7 cellular contexts compared by ENCODE assay signal in genomic region chr7:134986363-134987231, GRCh38. TPM values are rescaled to one million over a fixed set of nuclear protein-coding genes. Genes with fewer than 3 reads are reported as not detected.
A peak's percentile ranks its signal among the peaks of the same experiment; 100 is the strongest.
DNase-seq lines count a peak whose midpoint lies in the region; ATAC-seq, FAIRE-seq and TF ChIP-seq lines count a peak whose summit lies in the region.

Gene AGBL3 (plus strand): TSS chr7:134986508. CDS start chr7:134987934, 1,426 bp downstream.

- DNase-seq in NCI-H1694 treated with DMSO at 0.1 percent for 48 hours (lab: John Stamatoyannopoulos, UW) (peak; percentile 94), T-helper 2 cell (peak; percentile 59 to 94 (median 82)), astrocyte (ENCODE audit: low read depth) (peak; percentile 87), hepatocyte (ENCODE audit: low spot score) (peak; percentile 97), renal cortical epithelial cell (ENCODE audit: low read depth) (peak; percentile 90)

- H3K9me3 ChIP-seq in astrocyte (ENCODE audit: insufficient read depth, low read depth, low read length), result no peaks in the 10 kb centered on the region
- no peaks in the 10 kb centered on the region for H3K9me3 ChIP-seq in hepatocyte (ENCODE audit: low read depth)

- H3K36me3 ChIP-seq in astrocyte (ENCODE audit: insufficient read depth, low read length), result no peaks in the 10 kb centered on the region
- H3K36me3 ChIP-seq in hepatocyte (replicated peaks; ENCODE audit: insufficient read depth, low read depth), result no peaks in the 10 kb centered on the region

- H3K27ac ChIP-seq in astrocyte (ENCODE audit: low read depth, low read length), result peak within 1 kb of the TSS; percentile 77
- peak within 1 kb of the TSS; percentile 89 for H3K27ac ChIP-seq in hepatocyte

- ATAC-seq in GM18498 (IDR thresholded peaks at IDR 0.05; ENCODE audit: unreplicated experiment) (peak; percentile 92), HG02938 (IDR thresholded peaks at IDR 0.05; ENCODE audit: unreplicated experiment) (peak; percentile 92)

- no peaks in the 10 kb centered on the region for H3K9me3 Mint-ChIP-seq in astrocyte (ENCODE audit: unreplicated experiment)

- H2AFZ ChIP-seq in astrocyte (ENCODE audit: low read depth, low read length), result peak within 1 kb of the TSS; percentile 84
- H2AFZ ChIP-seq in hepatocyte, result peak within 1 kb of the TSS; percentile 79

- H3K9me2 ChIP-seq in hepatocyte (replicated peaks; ENCODE audit: insufficient read depth), result no peaks in the 10 kb centered on the region

- peak; percentile 21 for TF ChIP-seq CTCF in astrocyte (IDR thresholded peaks at IDR 0.05; ENCODE audit: insufficient read depth, low read depth, low read length)
- peak; percentile 66 for TF ChIP-seq CTCF in hepatocyte (IDR thresholded peaks at IDR 0.05; ENCODE audit: poor library complexity)

- peak; percentile 47 for FAIRE-seq in astrocyte (lab: Jason Lieb, UNC)

- H3K27me3 Mint-ChIP-seq in astrocyte (ENCODE audit: low read depth, unreplicated experiment), result no peaks in the 10 kb centered on the region

- no peaks in the 10 kb centered on the region for H3K27me3 ChIP-seq in astrocyte (ENCODE audit: insufficient read depth, low read length)
- H3K27me3 ChIP-seq in hepatocyte, result no peaks in the 10 kb centered on the region

- peak within 1 kb of the TSS; percentile 86 for H3K9ac ChIP-seq in astrocyte (ENCODE audit: low read length)

- H3K4me3 ChIP-seq in astrocyte (ENCODE audit: insufficient read depth, low read depth, low read length) (peak within 1 kb of the TSS; percentile 71), hepatocyte (peak within 1 kb of the TSS; percentile 84)

- no peaks in the 10 kb centered on the region for H3K36me3 Mint-ChIP-seq in astrocyte (ENCODE audit: low read depth, unreplicated experiment)

- peak within 1 kb of the TSS; percentile 91 for H3K4me3 Mint-ChIP-seq in astrocyte (ENCODE audit: unreplicated experiment)

- H3K4me1 ChIP-seq in astrocyte (ENCODE audit: insufficient read depth, low read length), result peaks cover 9% of the 10 kb centered on the region
- H3K4me1 ChIP-seq in hepatocyte (ENCODE audit: insufficient read depth), result peaks cover 9% of the 10 kb centered on the region

- WGBS in hepatocyte (ENCODE audit: low lambda C conversion rate, missing lambda C conversion rate), result 1% methylated on average over 62 of the region's 69 CpGs

- H4K20me1 ChIP-seq in astrocyte (ENCODE audit: insufficient read depth, low read length) (no peaks in the 10 kb centered on the region), hepatocyte (ENCODE audit: insufficient read depth, poor library complexity, severe bottlenecking) (no peaks in the 10 kb centered on the region)

- H3K4me2 ChIP-seq in astrocyte (ENCODE audit: low read length), result peak within 1 kb of the TSS; percentile 92
- H3K4me2 ChIP-seq in hepatocyte, result peak within 1 kb of the TSS; percentile 76

- peak within 1 kb of the TSS; percentile 95 for H3K27ac Mint-ChIP-seq in astrocyte (ENCODE audit: unreplicated experiment)

- peaks cover 9% of the 10 kb centered on the region for H3K4me1 Mint-ChIP-seq in astrocyte (ENCODE audit: low read depth, unreplicated experiment)

- peaks cover 5% of the 10 kb centered on the region for H3K79me2 ChIP-seq in astrocyte (ENCODE audit: insufficient read depth, low read length)
- H3K79me2 ChIP-seq in hepatocyte, result peaks cover 36% of the 10 kb centered on the region

RNA-seq across cellular contexts. Expression of gene AGBL3, which starts in this region (rescaled TPM):
- 0.72 and 0.91 TPM in 2 replicates for total RNA-seq in astrocyte
- 4.4 and 6.4 TPM in 2 replicates for total RNA-seq in hepatocyte
- 2.3 and 3.4 TPM in 2 replicates for polyA plus RNA-seq in hepatocyte
- total RNA-seq in renal cortical epithelial cell, result 2.3 and 3.6 TPM in 2 replicates

Comparison
In these comparisons a context has a peak if more than half of its experiments do, and no peak if none do; other contexts are left out.
1. Peak in every context shown above with its lines: DNase-seq, ATAC-seq, H3K4me3 ChIP-seq and H3K27ac ChIP-seq.
2. Peak in DNase-seq, H3K4me3 ChIP-seq, H3K27ac ChIP-seq, H3K9ac ChIP-seq and H3K4me2 ChIP-seq in astrocyte; RNA of the gene not detected or under 1 TPM.